In genomic region chr2:8300216-8300615, GRCh38 we compare ENCODE assay signal across 17 cellular contexts.
"Had no signal": no experiment of that assay in that cellular context is flagged by ENCODE, and none has a peak within 500 bp of the region (broad histone marks: within the 10 kb centered on the region; RNA-seq: fewer than 3 reads in every experiment).

No MANE protein-coding gene starts in this region.

- H3K27ac ChIP-seq: ascending aorta, breast epithelium, foreskin keratinocyte, psoas muscle, thoracic aorta had no signal

- H3K4me1 ChIP-seq: breast epithelium, foreskin keratinocyte, psoas muscle had no signal

- H3K9me3 ChIP-seq: ascending aorta, breast epithelium, psoas muscle, thoracic aorta had no signal

- H3K4me3 ChIP-seq: ascending aorta, breast epithelium, psoas muscle, thoracic aorta had no signal

- H3K36me3 ChIP-seq: ascending aorta, breast epithelium, thoracic aorta had no signal

- H3K27me3 ChIP-seq: ascending aorta, breast epithelium, foreskin keratinocyte had no signal

- ATAC-seq: activated T-cell treated with anti-CD3 and anti-CD28 coated beads, Interleukin-2, amount 50 U/mL, for 72 hours; effector memory CD8-positive, alpha-beta T cell; foreskin keratinocyte; psoas muscle; stimulated activated effector memory CD8-positive, alpha-beta T cell treated with anti-CD3 and anti-CD28 coated beads, Interleukin-12 subunit alpha, Interleukin-12 subunit beta, amount 100 ng/mL, for 72 hours; T-cell had no signal

- DNase-seq: activated CD4-positive, CD25-positive, alpha-beta regulatory T cell treated with anti-CD3 and anti-CD28 coated beads, Interleukin-2, amount 50 U/mL, for 72 hours; activated gamma-delta T cell; activated T-cell treated with anti-CD3 and anti-CD28 coated beads, Interleukin-2, amount 50 U/mL, for 72 hours; cerebellar nuclear complex; effector memory CD8-positive, alpha-beta T cell; foreskin keratinocyte; glutamatergic neuron; mesenchymal stem cell; nephron progenitor cell; psoas muscle; stimulated activated CD4-positive, alpha-beta T cell treated with anti-CD3 and anti-CD28 coated beads, Interleukin-2, amount 100 ng/mL, for 24 hours; T-cell; T1000 had no signal
